ENCODE assay signal across 30 cellular contexts in the genomic region with DNA sequence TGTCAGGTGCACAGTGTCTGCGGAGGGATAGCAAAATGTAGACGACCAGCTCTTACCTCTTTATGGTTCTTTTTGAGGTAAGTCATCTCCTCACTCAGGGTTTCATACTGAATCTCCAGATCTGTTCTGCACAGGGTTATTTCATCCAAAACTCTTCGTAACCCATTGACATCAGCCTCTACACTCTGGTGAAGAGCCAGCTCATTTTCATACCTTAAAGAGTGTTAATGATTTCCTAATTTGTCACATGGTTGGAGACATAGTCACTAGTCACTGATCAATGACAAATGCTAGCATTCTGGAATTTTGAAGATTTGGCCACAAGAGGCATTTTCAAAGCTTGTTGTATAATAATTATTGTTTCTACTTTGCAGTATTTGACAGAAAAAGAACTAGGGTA. TPM values are rescaled to one million over a fixed set of nuclear protein-coding genes. Genes with fewer than 3 reads are reported as not detected.
"Had no signal": no experiment of that assay in that cellular context is flagged by ENCODE, and none has a peak within 500 bp of the region (broad histone marks: within the 10 kb centered on the region; RNA-seq: fewer than 3 reads in every experiment).

No MANE protein-coding gene starts in this region.

- ATAC-seq: stimulated activated effector memory CD8-positive, alpha-beta T cell treated with anti-CD3 and anti-CD28 coated beads, Interleukin-12 subunit alpha, Interleukin-12 subunit beta, amount 100 ng/mL, for 72 hours; stimulated activated memory B cell treated with anti-CD40 and anti-IgM and Interleukin-4, amounts not matched to agents 10 μg/mL and 1 μg/mL and 100 μg/mL, for 72 hours; stimulated activated naive B cell treated with anti-CD40 and anti-IgM and Interleukin-4, amounts not matched to agents 10 μg/mL and 1 μg/mL and 100 μg/mL, for 72 hours; stimulated activated naive CD8-positive, alpha-beta T cell treated with anti-CD3 and anti-CD28 coated beads, Interleukin-15, amount 100 ng/mL, for 72 hours; stimulated activated naive CD8-positive, alpha-beta T cell treated with anti-CD3 and anti-CD28 coated beads, Interleukin-15, Interleukin-2, amounts not matched to agents 100 U/mL and 50 U/mL, for 24 hours; upper lobe of right lung had no signal

- H3K27me3 ChIP-seq: testis, thyroid gland, upper lobe of left lung, upper lobe of right lung, uterus, vagina had no signal

- H3K27ac ChIP-seq: stomach, suprapubic skin, testis, thoracic aorta, thyroid gland, tibial artery, tibial nerve, transverse colon, upper lobe of left lung, upper lobe of right lung, uterus, vagina had no signal

- H3K36me3 ChIP-seq: stomach, suprapubic skin, thoracic aorta, thyroid gland, tibial artery, tibial nerve, transverse colon, upper lobe of left lung, upper lobe of right lung, uterus, vagina had no signal

- H3K9me3 ChIP-seq: suprapubic skin, testis, thoracic aorta, thyroid gland, tibial artery, transverse colon, vagina had no signal

- H3K4me3 ChIP-seq: stomach, suprapubic skin, testis, thoracic aorta, thyroid gland, tibial artery, tibial nerve, transverse colon, upper lobe of left lung, upper lobe of right lung, uterus, vagina had no signal

- H3K4me1 ChIP-seq: stomach, suprapubic skin, testis, thyroid gland, tibial artery, tibial nerve, transverse colon, upper lobe of left lung, upper lobe of right lung, uterus, vagina had no signal

- DNase-seq: stimulated activated CD4-positive, alpha-beta T cell treated with anti-CD3 and anti-CD28 coated beads, Interleukin-2, amount 100 ng/mL, for 48 hours; stimulated activated CD4-positive, alpha-beta T cell treated with anti-CD3 and anti-CD28 coated beads, Interleukin-4, amount 100 ng/mL, for 1 hour; stimulated activated CD4-positive, alpha-beta T cell treated with anti-CD3 and anti-CD28 coated beads, Interleukin-4, amount 100 ng/mL, for 24 hours; stimulated activated CD4-positive, alpha-beta T cell treated with anti-CD3 and anti-CD28 coated beads, Interleukin-4, amount 100 ng/mL, for 4 hours; stimulated activated CD8-positive, alpha-beta memory T cell treated with anti-CD3 and anti-CD28 coated beads, Interleukin-4, amount 100 ng/mL, for 48 hours; stimulated activated naive B cell treated with anti-CD40 and anti-IgM and Interleukin-4, amounts not matched to agents 10 μg/mL and 1 μg/mL and 100 μg/mL, for 72 hours; stimulated activated naive CD4-positive, alpha-beta T cell; stimulated activated naive CD4-positive, alpha-beta T cell treated with Interleukin-2 at 50 U/mL for 16 hours; stimulated activated naive CD8-positive, alpha-beta T cell treated with anti-CD3 and anti-CD28 coated beads, Interleukin-15, amount 100 ng/mL, for 72 hours; stimulated activated naive CD8-positive, alpha-beta T cell treated with anti-CD3 and anti-CD28 coated beads, Interleukin-15, Interleukin-2, amounts not matched to agents 100 U/mL and 50 U/mL, for 24 hours; stomach; substantia nigra; testis; thyroid gland; tibial artery; transverse colon; trophoblast cell; upper lobe of right lung; uterus had no signal

RNA-seq across cellular contexts. Expression of gene KRT25, which starts 1.3 kb away (rescaled TPM):
- total RNA-seq: stomach, subcutaneous adipose tissue, thoracic aorta, thyroid gland, transverse colon, upper lobe of left lung, upper lobe of right lung, ureter, urinary bladder, uterus, vagina had no signal
- polyA plus RNA-seq: stomach, urinary bladder had no signal

RNA-seq across cellular contexts. Expression of gene KRT26, which starts 18.2 kb away (rescaled TPM):
- total RNA-seq: stomach, subcutaneous adipose tissue, temporal lobe, thoracic aorta, thyroid gland, tibial nerve, transverse colon, upper lobe of left lung, upper lobe of right lung, ureter, urinary bladder, uterus, vagina had no signal
- polyA plus RNA-seq: stomach, urinary bladder had no signal

RNA-seq across cellular contexts. Expression of gene KRT27, which starts 28.5 kb away (rescaled TPM):
- total RNA-seq: stomach, subcutaneous adipose tissue, thoracic aorta, thyroid gland, tibial nerve, urinary bladder, uterus, vagina had no signal
- polyA plus RNA-seq: stomach, urinary bladder had no signal

RNA-seq across cellular contexts. Expression of gene KRT28, which starts 46.0 kb away (rescaled TPM):
- total RNA-seq: stomach, subcutaneous adipose tissue, thoracic aorta, thyroid gland, tibial nerve, transverse colon, upper lobe of left lung, upper lobe of right lung, ureter, urinary bladder, uterus, vagina had no signal
- polyA plus RNA-seq: stomach, urinary bladder had no signal

RNA-seq across cellular contexts. Expression of gene KRT24, which starts 50.3 kb away (rescaled TPM):
- total RNA-seq: subcutaneous adipose tissue, suprapubic skin, temporal lobe, thoracic aorta, thyroid gland, upper lobe of left lung, upper lobe of right lung, uterus had no signal
